In the genomic region with DNA sequence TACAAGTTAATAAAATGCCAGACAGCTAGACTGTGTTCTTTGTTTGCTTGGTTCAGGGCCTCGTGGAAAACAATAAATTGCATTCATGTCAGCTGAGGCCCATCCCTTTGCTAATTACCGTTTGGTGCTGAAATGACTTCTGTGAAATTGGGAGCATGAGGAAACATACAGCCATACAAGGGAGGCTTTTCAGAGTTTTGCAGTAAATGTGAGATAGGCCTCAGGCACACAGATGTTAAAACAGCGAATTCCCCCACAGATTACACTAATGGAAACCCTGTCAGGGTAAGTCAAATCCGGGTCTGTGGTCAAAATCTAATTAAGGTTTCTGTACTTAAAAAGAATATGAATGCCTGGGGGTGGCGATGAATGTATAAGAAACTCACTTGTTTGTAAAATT, we compare ENCODE assay signal across 19 cellular contexts.
DNase-seq lines count a peak whose midpoint lies in the region; ATAC-seq and FAIRE-seq lines count a peak whose summit lies in the region.
"Had no signal": no experiment of that assay in that cellular context is flagged by ENCODE, and none has a peak within 500 bp of the region (broad histone marks: within the 10 kb centered on the region; RNA-seq: fewer than 3 reads in every experiment).

No MANE protein-coding gene starts in this region.

- H3K4me3 ChIP-seq in BLaER1 (no peak overlapping the region), SK-N-MC (no peak overlapping the region), mesenchymal stem cell (ENCODE audit: insufficient read depth in 1 of 2, low read depth in 1 of 2, low read length in 2 of 2) (no peak overlapping the region)
- H3K4me3 ChIP-seq: adrenal gland, hepatocyte, sigmoid colon, uterus had no signal

- no peak overlapping the region for H2BK15ac ChIP-seq in mesenchymal stem cell (ENCODE audit: low read depth, poor library complexity, severe bottlenecking)

- H4K20me1 ChIP-seq in BLaER1, result no peaks in the 10 kb centered on the region

- no peaks in the 10 kb centered on the region for H3K27me3 ChIP-seq in BLaER1
- peaks cover 0 to 3% of the 10 kb centered on the region in 2 experiments for H3K27me3 ChIP-seq in mesenchymal stem cell (ENCODE audit: control insufficient read depth in 1 of 2, insufficient read depth in 1 of 2, low read length in 2 of 2)
- H3K27me3 ChIP-seq: adrenal gland, hepatocyte, sigmoid colon, uterus had no signal

- H3K9ac ChIP-seq in BLaER1 (no peak overlapping the region), SK-N-MC (ENCODE audit: insufficient read length) (no peak overlapping the region), mesenchymal stem cell (ENCODE audit: low read length) (no peak overlapping the region)

- no peak overlapping the region for H2AK5ac ChIP-seq in mesenchymal stem cell (ENCODE audit: low read length, severe bottlenecking)

- no peak overlapping the region for H3K14ac ChIP-seq in mesenchymal stem cell (ENCODE audit: low read length in 2 of 2)

- peak overlapping the region; percentile 29 for H2AFZ ChIP-seq in mesenchymal stem cell (ENCODE audit: low read depth, low read length)
- H2AFZ ChIP-seq: hepatocyte had no signal

- H3K27ac ChIP-seq in BLaER1 (no peak overlapping the region), SK-N-MC (no peak overlapping the region), mesenchymal stem cell (ENCODE audit: low read length, poor library complexity, severe bottlenecking) (no peak overlapping the region)
- H3K27ac ChIP-seq: adrenal gland, hepatocyte, sigmoid colon, uterus had no signal

- no peak for ATAC-seq in HG02870 (IDR thresholded peaks at IDR 0.05; ENCODE audit: unreplicated experiment)
- ATAC-seq: effector memory CD8-positive, alpha-beta T cell had no signal

- peaks cover 44% of the 10 kb centered on the region for H3K4me1 ChIP-seq in BLaER1
- peaks cover 7% of the 10 kb centered on the region for H3K4me1 ChIP-seq in mesenchymal stem cell (ENCODE audit: control insufficient read depth, insufficient read depth, low read depth, low read length)
- H3K4me1 ChIP-seq: uterus had no signal

- peak; percentile 27 for DNase-seq in HuH-7 (ENCODE audit: low spot score)
- DNase-seq in SK-N-MC (ENCODE audit: low read depth, low spot score), result peak; percentile 22
- DNase-seq in mesenchymal stem cell, result no peak
- no peak for DNase-seq in GM19239 (ENCODE audit: insufficient read length, low spot score)
- no peak for DNase-seq in urothelium cell line (ENCODE audit: low spot score)
- no peak for DNase-seq in DMS79 (lab: John Stamatoyannopoulos, UW)
- DNase-seq: activated CD4-positive, alpha-beta T cell treated with anti-CD3 and anti-CD28 coated beads for 1 hour; adrenal gland; CD8-positive, alpha-beta memory T cell; effector memory CD8-positive, alpha-beta T cell; SHP77; sigmoid colon; T1000; uterus had no signal

- H4K91ac ChIP-seq in mesenchymal stem cell (ENCODE audit: low read length), result no peak overlapping the region

- no peak overlapping the region for H2BK5ac ChIP-seq in mesenchymal stem cell (ENCODE audit: low read depth, low read length, poor library complexity, severe bottlenecking)

- no peak for FAIRE-seq in GM19239 (lab: Jason Lieb, UNC)
- FAIRE-seq in urothelium cell line (lab: Jason Lieb, UNC), result no peak
- FAIRE-seq: GM12891, H1 had no signal

- H2BK12ac ChIP-seq in mesenchymal stem cell (ENCODE audit: low read length in 2 of 2), result no peak overlapping the region

- no peak overlapping the region for H3K4ac ChIP-seq in mesenchymal stem cell (ENCODE audit: low read depth in 1 of 2, low read length in 2 of 2)

- no peak overlapping the region for H2BK120ac ChIP-seq in mesenchymal stem cell (ENCODE audit: low read depth, low read length)

- WGBS in mesenchymal stem cell, result 53% methylated on average over 4 of the region's 5 CpGs

- no peak overlapping the region for H3K23ac ChIP-seq in mesenchymal stem cell (ENCODE audit: low read length in 2 of 2)

- H3K9me3 ChIP-seq in BLaER1 (no peaks in the 10 kb centered on the region), SK-N-MC (ENCODE audit: low read depth, low read length) (no peaks in the 10 kb centered on the region), mesenchymal stem cell (ENCODE audit: control insufficient read depth, low read length) (no peaks in the 10 kb centered on the region)
- H3K9me3 ChIP-seq: adrenal gland, sigmoid colon, uterus had no signal

- H3K36me3 ChIP-seq in BLaER1 (no peaks in the 10 kb centered on the region), SK-N-MC (ENCODE audit: insufficient read depth, low read length) (no peaks in the 10 kb centered on the region), mesenchymal stem cell (ENCODE audit: control insufficient read depth in 1 of 2, insufficient read depth in 2 of 2, low read depth in 1 of 2, low read length in 2 of 2) (no peaks in the 10 kb centered on the region)
- H3K36me3 ChIP-seq: adrenal gland, sigmoid colon, uterus had no signal

- no peaks in the 10 kb centered on the region for H3K79me1 ChIP-seq in mesenchymal stem cell (replicated peaks; ENCODE audit: low read length, poor library complexity, severe bottlenecking)

- H3K4me2 ChIP-seq in BLaER1 (peak overlapping the region; percentile 48), mesenchymal stem cell (ENCODE audit: low read length, poor library complexity, severe bottlenecking) (no peak overlapping the region)
- H3K4me2 ChIP-seq: hepatocyte had no signal

- no peak overlapping the region for H4K8ac ChIP-seq in mesenchymal stem cell (ENCODE audit: low read length)

- no peak overlapping the region for H3K18ac ChIP-seq in mesenchymal stem cell (ENCODE audit: low read depth in 1 of 2, low read length in 2 of 2)

Comparison
In these comparisons a context has a peak if more than half of its experiments do, and no peak if none do; other contexts are left out.
1. DNase-seq: peak in HuH-7 (single experiment) and SK-N-MC (single experiment); none in mesenchymal stem cell (single experiment), GM19239 (single experiment), urothelium cell line (single experiment) and DMS79 (single experiment).